8 cellular contexts compared by ENCODE assay signal in the genomic region with DNA sequence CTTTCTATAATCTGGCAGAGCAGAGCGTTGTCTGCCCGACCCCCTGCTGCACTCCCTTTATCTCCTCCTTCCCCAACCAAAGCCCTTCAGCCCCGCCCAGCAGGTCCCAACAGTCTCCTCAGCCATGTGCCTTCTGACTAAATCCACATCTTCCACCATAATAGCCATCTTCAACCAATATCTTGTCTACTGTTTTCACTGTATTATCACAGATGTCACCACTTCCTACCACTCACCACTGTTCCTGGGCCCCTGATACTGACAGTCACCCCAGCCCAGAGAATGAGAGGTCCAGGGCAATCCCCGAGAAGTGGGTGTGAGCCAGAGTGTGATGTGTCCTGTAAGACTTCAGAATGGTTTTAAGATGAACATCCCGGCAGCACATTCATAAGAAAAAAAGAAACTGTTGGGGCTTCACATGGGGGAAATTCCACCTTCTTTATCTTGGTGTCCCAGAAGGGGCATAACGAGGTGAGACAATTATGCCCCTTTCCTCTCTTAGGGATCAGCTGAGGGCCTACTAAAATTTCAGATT. TPM values are rescaled to one million over a fixed set of nuclear protein-coding genes. Genes with fewer than 3 reads are reported as not detected.
DNase-seq lines count a peak whose midpoint lies in the region; ATAC-seq and TF ChIP-seq lines count a peak whose summit lies in the region.

No MANE protein-coding gene starts in this region.

- H3K79me2 ChIP-seq in hepatocyte = peaks cover 93% of the 10 kb centered on the region

- peak; percentile 23 to 67 (median 51) for DNase-seq in activated CD8-positive, alpha-beta memory T cell treated with anti-CD3 and anti-CD28 coated beads for 48 hours (ENCODE audit: low read depth in 2 of 3, low spot score in 2 of 3)
- peak; percentile 90 for DNase-seq in stimulated activated CD4-positive, alpha-beta T cell treated with anti-CD3 and anti-CD28 coated beads, Interleukin-1b, Interleukin-23, amount 100 ng/mL, for 48 hours
- no peak for DNase-seq in hepatocyte (ENCODE audit: low spot score)
- no peak for DNase-seq in NAMALWA (ENCODE audit: low spot score)
- DNase-seq in RWPE1 (ENCODE audit: low spot score) = no peak
- no peak for DNase-seq in COLO829 (ENCODE audit: low spot score)

- POLR2A ChIA-PET in RWPE1 (lab: Yijun Ruan, JAX; ENCODE audit: low non-redundant PET) = no interaction called here

- H3K27ac ChIP-seq in hepatocyte (no peak overlapping the region), RWPE1 (no peak overlapping the region)

- CTCF ChIA-PET in RWPE1 (lab: Yijun Ruan, JAX) = no interaction called here

- H3K4me1 ChIP-seq in hepatocyte (ENCODE audit: insufficient read depth) = peaks cover 4% of the 10 kb centered on the region

- no peak overlapping the region for H3K4me3 ChIP-seq in hepatocyte

- H3K36me3 ChIP-seq in hepatocyte (replicated peaks; ENCODE audit: insufficient read depth, low read depth) = no peaks in the 10 kb centered on the region

- no peaks in the 10 kb centered on the region for H3K27me3 ChIP-seq in hepatocyte

- no peaks in the 10 kb centered on the region for H3K9me2 ChIP-seq in hepatocyte (replicated peaks; ENCODE audit: insufficient read depth)

- WGBS in hepatocyte (ENCODE audit: low lambda C conversion rate, missing lambda C conversion rate) = 91% methylated on average over 5 of the region's 6 CpGs

- ATAC-seq in GM18907 (IDR thresholded peaks at IDR 0.05; ENCODE audit: unreplicated experiment) (peak; percentile 84), HG02981 (IDR thresholded peaks at IDR 0.05; ENCODE audit: unreplicated experiment) (peak; percentile 68)

- H3K9me3 ChIP-seq in hepatocyte (ENCODE audit: low read depth) = no peaks in the 10 kb centered on the region

- H4K20me1 ChIP-seq in hepatocyte (ENCODE audit: insufficient read depth, poor library complexity, severe bottlenecking) = peaks cover 47% of the 10 kb centered on the region

- no peak for TF ChIP-seq CTCF in hepatocyte (IDR thresholded peaks at IDR 0.05; ENCODE audit: poor library complexity)
- TF ChIP-seq CTCF in RWPE1 (conservative IDR thresholded peaks at IDR 0.05; ENCODE audit: low read depth) = no peak

- H3K4me2 ChIP-seq in hepatocyte = no peak overlapping the region

- no peak overlapping the region for H2AFZ ChIP-seq in hepatocyte

RNA-seq across cellular contexts. Expression of a gene that starts 25.3 kb away (rescaled TPM):
- total RNA-seq in hepatocyte = 44.8 and 49.8 TPM in 2 replicates
- 22.3 and 23.7 TPM in 2 replicates for polyA plus RNA-seq in hepatocyte

Comparison
In these comparisons a context has a peak if more than half of its experiments do, and no peak if none do; other contexts are left out.
1. DNase-seq: peak in activated CD8-positive, alpha-beta memory T cell treated with anti-CD3 and anti-CD28 coated beads for 48 hours (3 of 3) and stimulated activated CD4-positive, alpha-beta T cell treated with anti-CD3 and anti-CD28 coated beads, Interleukin-1b, Interleukin-23, amount 100 ng/mL, for 48 hours (single experiment); none in hepatocyte (single experiment), NAMALWA (single experiment), RWPE1 (single experiment) and COLO829 (single experiment).